19 cellular contexts compared by ENCODE assay signal in genomic region chr1:234369784-234370183, GRCh38. TPM values are rescaled to one million over a fixed set of nuclear protein-coding genes. Genes with fewer than 3 reads are reported as not detected.
DNase-seq lines count a peak whose midpoint lies in the region; ATAC-seq and TF ChIP-seq lines count a peak whose summit lies in the region.
"Had no signal": no experiment of that assay in that cellular context is flagged by ENCODE, and none has a peak within 500 bp of the region (broad histone marks: within the 10 kb centered on the region; RNA-seq: fewer than 3 reads in every experiment).

No MANE protein-coding gene starts in this region.

- DNase-seq in CD1c-positive myeloid dendritic cell (ENCODE audit: extremely low spot score), result peak; percentile 14
- peak; percentile 16 for DNase-seq in GF-D8 (lab: John Stamatoyannopoulos, UW)
- DNase-seq in activated T-helper 1 cell treated with anti-CD3 and anti-CD28 coated beads, Interleukin-12 subunit alpha, Interleukin-12 subunit beta, Interleukin-2, Interleukin-4 antibody, amounts not matched to agents 30 ng/mL and 10 ng/mL and 1 ng/mL, durations not matched to agents 14 hours and 24 hours and 36 hours (ENCODE audit: low spot score), result no peak
- DNase-seq in fibroblast of the aortic adventitia (ENCODE audit: low read depth), result peak; percentile 37
- DNase-seq in HPDE6-E6E7 (ENCODE audit: extremely low spot score), result no peak
- no peak for DNase-seq in HK-2 (ENCODE audit: unreplicated experiment)
- no peak for DNase-seq in medulla oblongata (ENCODE audit: extremely low spot score)
- DNase-seq: activated naive CD4-positive, alpha-beta T cell treated with anti-CD3 and anti-CD28 coated beads for 36 hours; cerebellar nuclear complex; hypothalamus; NCI-H1105; NCI-H2171; stimulated activated CD4-positive, alpha-beta T cell treated with anti-CD3 and anti-CD28 coated beads, Interleukin-1b, Interleukin-23, amount 100 ng/mL, for 48 hours; stimulated activated CD8-positive, alpha-beta memory T cell treated with anti-CD3 and anti-CD28 coated beads, Interleukin-4, amount 100 ng/mL, for 48 hours; SW 1271 had no signal

- no peak overlapping the region for H3K4me3 Mint-ChIP-seq in activated T-helper 1 cell treated with anti-CD3 and anti-CD28 coated beads, Interleukin-12 subunit alpha, Interleukin-12 subunit beta, Interleukin-2, Interleukin-4 antibody, amounts not matched to agents 30 ng/mL and 10 ng/mL and 1 ng/mL, durations not matched to agents 14 hours and 24 hours and 36 hours
- H3K4me3 Mint-ChIP-seq: activated naive CD4-positive, alpha-beta T cell treated with anti-CD3 and anti-CD28 coated beads for 36 hours; WTC11 had no signal

- no peak overlapping the region for H3K4me3 ChIP-seq in fibroblast of the aortic adventitia (ENCODE audit: low read depth, low read length)
- H3K4me3 ChIP-seq: tibial nerve had no signal

- intact Hi-C loops in activated T-helper 1 cell treated with anti-CD3 and anti-CD28 coated beads, Interleukin-12 subunit alpha, Interleukin-12 subunit beta, Interleukin-2, Interleukin-4 antibody, amounts not matched to agents 30 ng/mL and 10 ng/mL and 1 ng/mL, durations not matched to agents 14 hours and 24 hours and 36 hours (cut with micrococcal nuclease), result loop anchor here (1.0 to 10.0 kb wide), 2 partner anchors 1630 to 1915 kb away; partner anchors contain the start of gene ERO1B

- H3K27ac Mint-ChIP-seq in activated T-helper 1 cell treated with anti-CD3 and anti-CD28 coated beads, Interleukin-12 subunit alpha, Interleukin-12 subunit beta, Interleukin-2, Interleukin-4 antibody, amounts not matched to agents 30 ng/mL and 10 ng/mL and 1 ng/mL, durations not matched to agents 14 hours and 24 hours and 36 hours, result peak overlapping the region; percentile 27
- H3K27ac Mint-ChIP-seq: activated naive CD4-positive, alpha-beta T cell treated with anti-CD3 and anti-CD28 coated beads for 36 hours; WTC11 had no signal

- peaks cover 6% of the 10 kb centered on the region for H3K36me3 Mint-ChIP-seq in activated T-helper 1 cell treated with anti-CD3 and anti-CD28 coated beads, Interleukin-12 subunit alpha, Interleukin-12 subunit beta, Interleukin-2, Interleukin-4 antibody, amounts not matched to agents 30 ng/mL and 10 ng/mL and 1 ng/mL, durations not matched to agents 14 hours and 24 hours and 36 hours (ENCODE audit: low read depth)

- peaks cover 2% of the 10 kb centered on the region for H3K27me3 Mint-ChIP-seq in activated T-helper 1 cell treated with anti-CD3 and anti-CD28 coated beads, Interleukin-12 subunit alpha, Interleukin-12 subunit beta, Interleukin-2, Interleukin-4 antibody, amounts not matched to agents 30 ng/mL and 10 ng/mL and 1 ng/mL, durations not matched to agents 14 hours and 24 hours and 36 hours (ENCODE audit: insufficient read depth)

- no peak for ATAC-seq in HG02981 (IDR thresholded peaks at IDR 0.05; ENCODE audit: unreplicated experiment)
- ATAC-seq: left lobe of liver, WTC11 had no signal

- peaks cover 37% of the 10 kb centered on the region for H3K4me1 Mint-ChIP-seq in activated T-helper 1 cell treated with anti-CD3 and anti-CD28 coated beads, Interleukin-12 subunit alpha, Interleukin-12 subunit beta, Interleukin-2, Interleukin-4 antibody, amounts not matched to agents 30 ng/mL and 10 ng/mL and 1 ng/mL, durations not matched to agents 14 hours and 24 hours and 36 hours (ENCODE audit: low read depth)

- no peaks in the 10 kb centered on the region for H3K9me3 Mint-ChIP-seq in activated T-helper 1 cell treated with anti-CD3 and anti-CD28 coated beads, Interleukin-12 subunit alpha, Interleukin-12 subunit beta, Interleukin-2, Interleukin-4 antibody, amounts not matched to agents 30 ng/mL and 10 ng/mL and 1 ng/mL, durations not matched to agents 14 hours and 24 hours and 36 hours
- H3K9me3 Mint-ChIP-seq: activated naive CD4-positive, alpha-beta T cell treated with anti-CD3 and anti-CD28 coated beads for 36 hours; WTC11 had no signal

- TF ChIP-seq CTCF in fibroblast of the aortic adventitia (IDR thresholded peaks at IDR 0.05; ENCODE audit: insufficient read depth, low read length), result no peak

RNA-seq across cellular contexts. Expression of gene COA6, which starts 3.5 kb away (rescaled TPM):
- 57.2 and 66.9 TPM in 2 replicates for total RNA-seq in activated T-helper 1 cell treated with anti-CD3 and anti-CD28 coated beads, Interleukin-12 subunit alpha, Interleukin-12 subunit beta, Interleukin-2, Interleukin-4 antibody, amounts not matched to agents 30 ng/mL and 10 ng/mL and 1 ng/mL, durations not matched to agents 14 hours and 24 hours and 36 hours
- total RNA-seq in fibroblast of the aortic adventitia (ENCODE audit: low replicate concordance), result 24.6 and 39.2 TPM in 2 replicates

Comparison
In these comparisons a context has a peak if more than half of its experiments do, and no peak if none do; other contexts are left out.
1. DNase-seq: peak in CD1c-positive myeloid dendritic cell (single experiment), GF-D8 (single experiment) and fibroblast of the aortic adventitia (single experiment); none in activated T-helper 1 cell treated with anti-CD3 and anti-CD28 coated beads, Interleukin-12 subunit alpha, Interleukin-12 subunit beta, Interleukin-2, Interleukin-4 antibody, amounts not matched to agents 30 ng/mL and 10 ng/mL and 1 ng/mL, durations not matched to agents 14 hours and 24 hours and 36 hours (single experiment), HPDE6-E6E7 (single experiment), HK-2 (single experiment) and medulla oblongata (single experiment).